In the genomic region with DNA sequence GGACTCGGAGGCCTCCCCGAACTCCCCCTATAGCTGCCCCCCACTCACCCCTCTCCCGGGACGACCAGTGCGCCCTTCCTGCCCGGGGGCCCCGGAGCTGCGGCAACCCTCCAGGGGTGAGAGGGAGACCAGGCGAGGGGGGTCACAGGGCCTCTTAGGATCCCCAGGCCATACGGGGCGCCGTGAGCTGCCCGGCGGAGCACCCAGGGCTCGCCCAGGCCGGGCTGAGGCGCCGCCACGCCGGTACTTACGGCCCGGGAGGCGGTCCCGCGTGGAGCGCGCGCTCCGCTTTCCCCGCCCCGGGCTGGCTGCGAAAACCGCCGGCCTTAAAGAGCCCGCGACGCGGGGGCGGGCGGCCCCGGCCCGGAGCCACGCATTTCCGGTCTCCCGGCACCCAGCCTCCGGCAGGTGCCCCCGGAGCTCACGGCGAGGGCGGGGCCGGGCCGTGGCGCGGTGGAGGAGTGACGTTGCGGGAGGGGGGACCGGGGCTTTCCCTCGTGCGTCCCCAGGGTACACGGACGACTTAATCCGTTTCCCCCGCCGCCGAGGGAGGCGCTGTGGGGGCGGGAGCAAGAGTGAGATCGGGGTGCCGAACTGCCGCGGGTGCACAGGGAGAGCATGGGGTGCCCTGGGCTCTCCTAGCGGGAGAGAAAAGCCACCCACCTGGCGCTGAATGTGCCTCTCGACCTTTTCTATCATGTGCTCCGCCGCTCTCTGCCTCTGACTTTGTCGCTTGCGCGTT, we compare ENCODE assay signal across 8 cellular contexts. TPM values are rescaled to one million over a fixed set of nuclear protein-coding genes. Genes with fewer than 3 reads are reported as not detected.
A peak's percentile ranks its signal among the peaks of the same experiment; 100 is the strongest.
DNase-seq lines count a peak whose midpoint lies in the region; ATAC-seq and TF ChIP-seq lines count a peak whose summit lies in the region.

TSS of gene METTL21A (minus strand) at position 381 of the 742 bp plus-strand sequence. CDS start 1,019 bp downstream, outside the sequence.

- peak within 1 kb of the TSS; percentile 85 for H3K27ac ChIP-seq in PC-9
- H3K27ac ChIP-seq in esophagus (ENCODE audit: low read depth in 2 of 2, low read length in 1 of 2), result peak within 1 kb of the TSS; percentile 91 to 94
- peak within 1 kb of the TSS; percentile 92 for H3K27ac ChIP-seq in muscle layer of colon (ENCODE audit: low read depth, low read length)

- intact Hi-C loops in PC-9 (cut with micrococcal nuclease; ENCODE audit: unreplicated experiment), result loop anchor here (2.0 to 10.0 kb wide), 3 partner anchors 110 to 643 kb away; no protein-coding TSS in a partner anchor

- H3K36me3 ChIP-seq in PC-9 (ENCODE audit: low read depth) (no peaks in the 10 kb centered on the region), esophagus (ENCODE audit: control insufficient read depth in 2 of 2, insufficient read depth in 2 of 2, low read length in 1 of 2) (peaks cover 0 to 6% of the 10 kb centered on the region in 2 donors), muscle layer of colon (ENCODE audit: insufficient read depth, low read length) (no peaks in the 10 kb centered on the region)

- CTCF ChIA-PET in PC-9 (lab: Charles Lee), result interaction anchor here (0.7 to 1.5 kb wide), 2 partner anchors 60 to 108 kb away, joined by 4 read pairs; no protein-coding TSS in a partner anchor

- H3K4me2 ChIP-seq in PC-9, result peak within 1 kb of the TSS; percentile 84

- peak within 1 kb of the TSS; percentile 85 for H3K4me3 ChIP-seq in PC-9
- H3K4me3 ChIP-seq in esophagus (ENCODE audit: low read depth in 1 of 2, low read length in 2 of 2), result peak within 1 kb of the TSS; percentile 67 to 84
- peak within 1 kb of the TSS; percentile 69 to 94 for H3K4me3 ChIP-seq in muscle layer of colon (ENCODE audit: low read depth in 1 of 2, low read length in 2 of 2)

- peak; percentile 59 for ATAC-seq in GM21619 (IDR thresholded peaks at IDR 0.05; ENCODE audit: unreplicated experiment)

- no peaks in the 10 kb centered on the region for H4K20me1 ChIP-seq in PC-9 (ENCODE audit: insufficient read depth)

- peak; percentile 25; the same call in 1 of the 2 replicates for TF ChIP-seq RAD21 in Ishikawa (IDR thresholded peaks at IDR 0.05; ENCODE audit: low read depth)

- H3K9me2 ChIP-seq in PC-9 (ENCODE audit: insufficient read depth), result no peaks in the 10 kb centered on the region

- peak within 1 kb of the TSS; percentile 89 for H3K9ac ChIP-seq in muscle layer of colon (ENCODE audit: low read length)

- H3K9me3 ChIP-seq in PC-9 (ENCODE audit: insufficient read depth, low read depth), result no peaks in the 10 kb centered on the region
- H3K9me3 ChIP-seq in esophagus (ENCODE audit: control insufficient read depth in 2 of 2, insufficient read depth in 1 of 2, low read depth in 1 of 2, low read length in 1 of 2), result no peaks in the 10 kb centered on the region
- no peaks in the 10 kb centered on the region for H3K9me3 ChIP-seq in muscle layer of colon (ENCODE audit: low read length)

- no peak for TF ChIP-seq CTCF in PC-9 (conservative IDR thresholded peaks at IDR 0.05)

- BruUV-seq in PC-9 (replicated peaks; lab: Mats Ljungman, UMichigan), result no TSS peak

- DNase-seq in DMS53 treated with DMSO at 0.1 percent for 48 hours (lab: John Stamatoyannopoulos, UW; ENCODE audit: unreplicated experiment), result peak; percentile 83
- peak; percentile 71 to 81 for DNase-seq in PC-9
- DNase-seq in activated T-cell treated with anti-CD3 and anti-CD28 coated beads, Interleukin-2, amount 50 U/mL, for 1 hour, result peak; percentile 95
- DNase-seq in stimulated activated CD8-positive, alpha-beta memory T cell treated with anti-CD3 and anti-CD28 coated beads, Interleukin-7, amount 100 ng/mL, for 4 hours (ENCODE audit: low read depth in 2 of 2), result peak; percentile 93 to 98

- H3K4me1 ChIP-seq in PC-9 (replicated peaks; ENCODE audit: insufficient read depth) (peaks cover 13% of the 10 kb centered on the region), esophagus (ENCODE audit: control insufficient read depth in 2 of 2, insufficient read depth in 2 of 2, low read length in 1 of 2) (peaks cover 0 to 3% of the 10 kb centered on the region in 2 donors), muscle layer of colon (ENCODE audit: insufficient read depth, low read length) (peaks cover 10% of the 10 kb centered on the region)

- no peaks in the 10 kb centered on the region for H3K27me3 ChIP-seq in PC-9 (ENCODE audit: insufficient read depth, low read depth)
- H3K27me3 ChIP-seq in esophagus (ENCODE audit: control insufficient read depth in 1 of 2, insufficient read depth in 2 of 2, low read length in 2 of 2), result no peaks in the 10 kb centered on the region
- no peaks in the 10 kb centered on the region for H3K27me3 ChIP-seq in muscle layer of colon (ENCODE audit: control insufficient read depth in 1 of 2, insufficient read depth in 2 of 2, low read length in 2 of 2)

- peaks cover 37% of the 10 kb centered on the region for H3F3A ChIP-seq in PC-9 (ENCODE audit: insufficient read depth, low read depth)

- peaks cover 20% of the 10 kb centered on the region for H3K79me2 ChIP-seq in PC-9 (ENCODE audit: low read depth)

- POLR2A ChIA-PET in PC-9 (lab: Charles Lee; ENCODE audit: unreplicated experiment), result interaction anchor here (0.6 to 1.0 kb wide), 2 partner anchors 86 to 598 kb away, joined by 3 to 4 read pairs; partner anchors contain the start of gene CCNYL1

- WGBS in esophagus, 2 donors, result 0 to 1% methylated on average over 76 to 79 of the region's 79 CpGs

- no peak for TF ChIP-seq EP300 in Ishikawa (IDR thresholded peaks at IDR 0.05; ENCODE audit: borderline replicate concordance)

- H2AFZ ChIP-seq in PC-9, result peak within 1 kb of the TSS; percentile 98

TF ChIP-seq in Ishikawa, 13 proteins besides CTCF, POLR2A, EP300 and RAD21:
- TF ChIP-seq REST (IDR thresholded peaks at IDR 0.05; ENCODE audit: low read depth) (no peak), CREB1 (IDR thresholded peaks at IDR 0.05; ENCODE audit: low read depth) (peak; percentile 40; the same call in 1 of the 2 replicates), YY1 (IDR thresholded peaks at IDR 0.05; ENCODE audit: low read depth) (peak; percentile 36; the same call in 1 of the 2 replicates), FOXM1 (IDR thresholded peaks at IDR 0.05; ENCODE audit: borderline replicate concordance, low read depth) (no peak; the same call in 1 of the 2 replicates), CEBPB (IDR thresholded peaks at IDR 0.05) (no peak), TEAD4 (IDR thresholded peaks at IDR 0.05) (no peak), NFIC (IDR thresholded peaks at IDR 0.05) (no peak; the same call in 1 of the 2 replicates), TAF1 (IDR thresholded peaks at IDR 0.05; ENCODE audit: low read depth) (peak; percentile 25; the same call in 1 of the 2 replicates), EGR1 (IDR thresholded peaks at IDR 0.05) (peak; percentile 92), TCF12 (IDR thresholded peaks at IDR 0.05; ENCODE audit: low read depth) (peak; percentile 50; the same call in 1 of the 2 replicates)
- TF ChIP-seq, protein P1, sequence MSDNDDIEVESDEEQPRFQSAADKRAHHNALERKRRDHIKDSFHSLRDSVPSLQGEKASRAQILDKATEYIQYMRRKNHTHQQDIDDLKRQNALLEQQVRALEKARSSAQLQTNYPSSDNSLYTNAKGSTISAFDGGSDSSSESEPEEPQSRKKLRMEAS (IDR thresholded peaks at IDR 0.05), result peak; percentile 78

RNA-seq across cellular contexts. Expression of gene METTL21A, which starts in this region (rescaled TPM):
- total RNA-seq in PC-9 (2021), result 11.7 and 13.6 TPM in 2 replicates
- polyA plus RNA-seq in esophagus, result 1 to 10 TPM; 6.6 to 7.7 TPM

Comparison
In these comparisons a context has a peak if more than half of its experiments do, and no peak if none do; other contexts are left out.
1. Peak in every context shown above with its lines: DNase-seq, ATAC-seq, H3K4me3 ChIP-seq and H3K27ac ChIP-seq.